In genomic region chr10:113681533-113682470, GRCh38 we compare ENCODE assay signal across 8 cellular contexts.
DNase-seq lines count a peak whose midpoint lies in the region; ATAC-seq lines count a peak whose summit lies in the region.

No MANE protein-coding gene starts in this region.

- no peak overlapping the region for H3K27ac ChIP-seq in caudate nucleus (ENCODE audit: low read depth, low read length)

- H3K4me1 Mint-ChIP-seq in activated naive CD4-positive, alpha-beta T cell treated with anti-CD3 and anti-CD28 coated beads, Interleukin-2, amount 50 U/mL, for 24 hours = peaks cover 49% of the 10 kb centered on the region

- no peaks in the 10 kb centered on the region for H3K27me3 Mint-ChIP-seq in activated naive CD4-positive, alpha-beta T cell treated with anti-CD3 and anti-CD28 coated beads, Interleukin-2, amount 50 U/mL, for 24 hours

- DNase-seq in stimulated activated naive CD4-positive, alpha-beta T cell treated with Interleukin-2 at 50 U/mL for 16 hours (lab: John Stamatoyannopoulos, UW) = peak; percentile 17
- no peak for DNase-seq in stimulated activated naive CD4-positive, alpha-beta T cell (lab: John Stamatoyannopoulos, UW)
- peak; percentile 46 for DNase-seq in stimulated activated CD8-positive, alpha-beta memory T cell treated with anti-CD3 and anti-CD28 coated beads, Interleukin-4, amount 100 ng/mL, for 48 hours
- DNase-seq in activated CD8-positive, alpha-beta memory T cell treated with anti-CD3 and anti-CD28 coated beads, Interleukin-2, amount 50 U/mL, for 48 hours = no peak
- DNase-seq in caudate nucleus (lab: John Stamatoyannopoulos, UW) = no peak
- DNase-seq in NCI-H748 (lab: John Stamatoyannopoulos, UW; ENCODE audit: unreplicated experiment) = no peak

- peak overlapping the region; percentile 75 for H3K27ac Mint-ChIP-seq in activated naive CD4-positive, alpha-beta T cell treated with anti-CD3 and anti-CD28 coated beads, Interleukin-2, amount 50 U/mL, for 24 hours

- peaks cover 19% of the 10 kb centered on the region for H3K36me3 Mint-ChIP-seq in activated naive CD4-positive, alpha-beta T cell treated with anti-CD3 and anti-CD28 coated beads, Interleukin-2, amount 50 U/mL, for 24 hours

- ATAC-seq in HG03108 (IDR thresholded peaks at IDR 0.05; ENCODE audit: unreplicated experiment) = peak; percentile 50

- H3K9me3 Mint-ChIP-seq in activated naive CD4-positive, alpha-beta T cell treated with anti-CD3 and anti-CD28 coated beads, Interleukin-2, amount 50 U/mL, for 24 hours = peaks cover 12% of the 10 kb centered on the region

- H3K4me3 Mint-ChIP-seq in activated naive CD4-positive, alpha-beta T cell treated with anti-CD3 and anti-CD28 coated beads, Interleukin-2, amount 50 U/mL, for 24 hours = peak overlapping the region; percentile 93

Comparison
In these comparisons a context has a peak if more than half of its experiments do, and no peak if none do; other contexts are left out.
1. DNase-seq: peak in stimulated activated naive CD4-positive, alpha-beta T cell treated with Interleukin-2 at 50 U/mL for 16 hours (single experiment) and stimulated activated CD8-positive, alpha-beta memory T cell treated with anti-CD3 and anti-CD28 coated beads, Interleukin-4, amount 100 ng/mL, for 48 hours (single experiment); none in stimulated activated naive CD4-positive, alpha-beta T cell (0 of 6), activated CD8-positive, alpha-beta memory T cell treated with anti-CD3 and anti-CD28 coated beads, Interleukin-2, amount 50 U/mL, for 48 hours (single experiment), caudate nucleus (0 of 61) and NCI-H748 (single experiment).